In the genomic region with DNA sequence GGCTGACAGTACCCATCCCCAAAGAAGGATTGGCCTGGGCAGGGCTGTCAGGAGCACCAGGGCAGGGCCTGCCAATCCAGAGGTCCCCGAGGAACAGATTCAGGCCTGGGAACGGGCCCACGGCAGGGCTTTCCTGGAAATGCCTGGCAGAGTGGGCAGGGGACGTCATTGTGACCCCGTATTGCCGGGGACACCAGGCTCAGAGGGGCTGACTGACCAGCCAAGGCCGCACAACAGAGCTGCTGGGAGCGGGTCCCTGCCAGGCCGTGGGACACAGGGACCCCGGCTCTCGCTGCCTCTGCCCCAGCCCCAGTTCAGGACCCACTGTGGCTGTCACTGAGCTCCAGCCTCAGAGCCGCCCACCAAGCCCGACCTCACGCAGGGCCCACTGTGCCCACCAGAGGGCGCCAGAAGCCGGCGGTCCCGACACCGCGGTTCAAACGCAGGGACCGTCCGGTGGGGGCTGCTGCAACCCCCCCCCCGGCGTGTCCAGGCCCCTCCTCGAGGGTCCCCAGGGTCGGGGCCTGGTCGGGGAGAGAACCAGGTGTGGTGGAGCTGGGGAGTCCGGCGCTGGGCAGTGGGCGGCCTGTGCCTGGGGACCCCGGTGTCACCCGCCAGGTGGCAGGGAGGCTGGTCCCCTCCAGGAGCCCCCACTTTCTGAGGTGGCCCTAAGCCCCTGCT, we compare ENCODE assay signal across 9 cellular contexts. TPM values are rescaled to one million over a fixed set of nuclear protein-coding genes. Genes with fewer than 3 reads are reported as not detected.
DNase-seq lines count a peak whose midpoint lies in the region; TF ChIP-seq lines count a peak whose summit lies in the region.
"Had no signal": no experiment of that assay in that cellular context is flagged by ENCODE, and none has a peak within 500 bp of the region (broad histone marks: within the 10 kb centered on the region; RNA-seq: fewer than 3 reads in every experiment).

No MANE protein-coding gene starts in this region.

- H3K9me3 ChIP-seq in HEK293 (ENCODE audit: control insufficient read depth, insufficient read depth, low read depth, low read length) (no peaks in the 10 kb centered on the region), osteoblast (ENCODE audit: low read depth, low read length) (no peaks in the 10 kb centered on the region), vagina (no peaks in the 10 kb centered on the region)

- H3K4me1 ChIP-seq in HEK293 (ENCODE audit: control insufficient read depth, insufficient read depth, low read length) = peaks cover 2% of the 10 kb centered on the region; the same call in 1 of the 2 replicates
- no peaks in the 10 kb centered on the region for H3K4me1 ChIP-seq in osteoblast (ENCODE audit: insufficient read depth, low read length)
- peaks cover 6% of the 10 kb centered on the region for H3K4me1 ChIP-seq in vagina

- no peak overlapping the region for H2AFZ ChIP-seq in osteoblast (ENCODE audit: low read length)

- no peak overlapping the region for H3K27ac ChIP-seq in HEK293 (ENCODE audit: extremely low read depth, low read depth, low read length)
- no peak overlapping the region for H3K27ac ChIP-seq in osteoblast (ENCODE audit: low read depth, low read length)
- no peak overlapping the region for H3K27ac ChIP-seq in vagina

- no peaks in the 10 kb centered on the region for H3K27me3 ChIP-seq in osteoblast (ENCODE audit: insufficient read depth, low read length)
- H3K27me3 ChIP-seq in vagina = no peaks in the 10 kb centered on the region

- POLR2A ChIA-PET in HEK293 (lab: Yijun Ruan, JAX) = interaction anchor here (0.9 kb wide), 1 partner anchor 345 kb away, joined by 3 read pairs; no protein-coding TSS in a partner anchor

- H4K20me1 ChIP-seq in osteoblast (ENCODE audit: insufficient read depth, low read length) = no peaks in the 10 kb centered on the region

- TF ChIP-seq POLR2A in vagina (IDR thresholded peaks at IDR 0.05) = no peak

- no peak overlapping the region for H3K4me3 ChIP-seq in HEK293 (ENCODE audit: low read depth, low read length)
- no peak overlapping the region for H3K4me3 ChIP-seq in osteoblast (ENCODE audit: insufficient read depth, low read length)
- no peak overlapping the region for H3K4me3 ChIP-seq in vagina

- H3K4me2 ChIP-seq in osteoblast (ENCODE audit: insufficient read depth, low read length) = no peak overlapping the region

- intact Hi-C loops in vagina (cut with DNase I) = loop anchor here (10.0 kb wide), 1 partner anchor 343 kb away; the partner anchor contains the start of gene METRN

- CTCF ChIA-PET in HEK293 (lab: Yijun Ruan, JAX) = interaction anchor here (0.6 to 4.3 kb wide), 40 partner anchors 12 to 1251 kb away, joined by 3 to 31 read pairs (median 4); partner anchors contain the start of genes C1QTNF8, CHTF18 and RPUSD1

- H3K36me3 ChIP-seq in HEK293 (ENCODE audit: control insufficient read depth in 2 of 2, insufficient read depth in 1 of 2, low read length in 2 of 2) (no peaks in the 10 kb centered on the region), osteoblast (ENCODE audit: insufficient read depth, low read length) (no peaks in the 10 kb centered on the region), vagina (no peaks in the 10 kb centered on the region)

- DNase-seq in 8988T = peak; percentile 83
- peak; percentile 67 for DNase-seq in activated CD4-positive, alpha-beta T cell treated with anti-CD3 and anti-CD28 coated beads, Interleukin-2, amount 50 U/mL, for 1 hour
- peak; percentile 53 for DNase-seq in effector CD8-positive, alpha-beta T cell (lab: John Stamatoyannopoulos, UW)
- peak; percentile 98 for DNase-seq in osteoblast (ENCODE audit: insufficient read length, low spot score, missing footprints)
- no peak for DNase-seq in vagina (ENCODE audit: extremely low spot score in 2 of 2)
- DNase-seq in SHP77 treated with DMSO at 0.1 percent for 48 hours (lab: John Stamatoyannopoulos, UW) = no peak
- no peak for DNase-seq in DMS153 treated with DMSO at 0.1 percent for 48 hours (lab: John Stamatoyannopoulos, UW; ENCODE audit: unreplicated experiment)

- no peaks in the 10 kb centered on the region for H3K79me2 ChIP-seq in osteoblast (ENCODE audit: insufficient read depth, low read length)

- peak; percentile 80 for TF ChIP-seq CTCF in HEK293 (tag by site-specific recombination; IDR thresholded peaks at IDR 0.05)
- peak; percentile 65 for TF ChIP-seq CTCF in osteoblast (IDR thresholded peaks at IDR 0.05; ENCODE audit: extremely low read depth, low read depth, low read length)
- peak; percentile 46 to 77 (median 57) for TF ChIP-seq CTCF in vagina (IDR thresholded peaks at IDR 0.05)

TF ChIP-seq in HEK293, 187 proteins besides CTCF, POLR2A, EP300 and RAD21 (continues in another document):
- TF ChIP-seq ZNF626 (tag by site-specific recombination; IDR thresholded peaks at IDR 0.05) (no peak), ZNF654 (tag by site-specific recombination; IDR thresholded peaks at IDR 0.05; ENCODE audit: low read depth) (peak; percentile 47), ZBTB8A (tag by site-specific recombination; IDR thresholded peaks at IDR 0.05) (0 out of 2 replicates have a peak, but pooled peaks have one; percentile 27), ZBTB7A (tag by site-specific recombination; IDR thresholded peaks at IDR 0.05; ENCODE audit: low read depth) (0 out of 2 replicates have a peak, but pooled peaks have one; percentile 55), ZNF354C (tag by site-specific recombination; IDR thresholded peaks at IDR 0.05; ENCODE audit: borderline replicate concordance, low read depth) (no peak), PATZ1 (tag by site-specific recombination; IDR thresholded peaks at IDR 0.05) (peak; percentile 92), ZNF10 (tag by site-specific recombination; IDR thresholded peaks at IDR 0.05) (no peak), GLIS2 (tag by site-specific recombination; IDR thresholded peaks at IDR 0.05) (peak; percentile 44; the same call in 1 of the 2 replicates), KLF9 (tag by site-specific recombination; IDR thresholded peaks at IDR 0.05; ENCODE audit: low read depth) (peak; percentile 11; the same call in 1 of the 2 replicates), ZNF398 (tag by site-specific recombination; IDR thresholded peaks at IDR 0.05) (peak; percentile 44; the same call in 1 of the 2 replicates), ZFHX2 (tag by site-specific recombination; conservative IDR thresholded peaks at IDR 0.05) (peak; percentile 55; the same call in 1 of the 2 replicates), ZNF266 (tag by site-specific recombination; IDR thresholded peaks at IDR 0.05; ENCODE audit: low read depth) (no peak), GLIS1 (tag by site-specific recombination; IDR thresholded peaks at IDR 0.05) (peak; percentile 46; the same call in 1 of the 2 replicates), ZBTB48 (tag by site-specific recombination; IDR thresholded peaks at IDR 0.05) (0 out of 2 replicates have a peak, but pooled peaks have one; percentile 11), SP2 (tag by site-specific recombination; IDR thresholded peaks at IDR 0.05) (no peak), ZEB2 (tag by site-specific recombination; IDR thresholded peaks at IDR 0.05) (0 out of 2 replicates have a peak, but pooled peaks have one; percentile 39)
- TF ChIP-seq, protein P1, sequence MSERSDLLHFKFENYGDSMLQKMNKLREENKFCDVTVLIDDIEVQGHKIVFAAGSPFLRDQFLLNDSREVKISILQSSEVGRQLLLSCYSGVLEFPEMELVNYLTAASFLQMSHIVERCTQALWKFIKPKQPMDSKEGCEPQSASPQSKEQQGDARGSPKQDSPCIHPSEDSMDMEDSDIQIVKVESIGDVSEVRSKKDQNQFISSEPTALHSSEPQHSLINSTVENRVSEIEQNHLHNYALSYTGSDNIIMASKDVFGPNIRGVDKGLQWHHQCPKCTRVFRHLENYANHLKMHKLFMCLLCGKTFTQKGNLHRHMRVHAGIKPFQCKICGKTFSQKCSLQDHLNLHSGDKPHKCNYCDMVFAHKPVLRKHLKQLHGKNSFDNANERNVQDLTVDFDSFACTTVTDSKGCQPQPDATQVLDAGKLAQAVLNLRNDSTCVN (tag by site-specific recombination; optimal IDR thresholded peaks at IDR 0.05) = peak; percentile 16

RNA-seq across cellular contexts. Expression of gene SSTR5, which starts 15.2 kb away (rescaled TPM):
- total RNA-seq in osteoblast (not detected in 2 replicates), vagina (0.98 TPM)

RNA-seq across cellular contexts. Expression of gene C1QTNF8, which starts 38.7 kb away (rescaled TPM):
- total RNA-seq in osteoblast (not detected in 2 replicates), vagina (not detected)
- total RNA-seq: dermis microvascular lymphatic vessel endothelial cell had no signal

Comparison
In these comparisons a context has a peak if more than half of its experiments do, and no peak if none do; other contexts are left out.
1. DNase-seq: peak in 8988T (single experiment), activated CD4-positive, alpha-beta T cell treated with anti-CD3 and anti-CD28 coated beads, Interleukin-2, amount 50 U/mL, for 1 hour (single experiment), effector CD8-positive, alpha-beta T cell (single experiment) and osteoblast (single experiment); none in vagina (0 of 2), SHP77 treated with DMSO at 0.1 percent for 48 hours (single experiment) and DMS153 treated with DMSO at 0.1 percent for 48 hours (single experiment).
2. Peak in every context shown above with its lines, with median percentiles within 50 percentile points of each other: CTCF ChIP-seq.